Comparison of ENCODE assay signal across 1 cellular context in genomic region chr15:63350178-63350621, GRCh38.
A peak's percentile ranks its signal among the peaks of the same experiment; 100 is the strongest.
TF ChIP-seq lines count a peak whose summit lies in the region.

No MANE protein-coding gene starts in this region.

TF ChIP-seq in K562, 482 proteins besides CTCF, POLR2A, EP300 and RAD21 (continued from another document and continues in another):
- no peak for TF ChIP-seq ARID4B (CRISPR knock-in tag; IDR thresholded peaks at IDR 0.05)
- TF ChIP-seq GTF3C2 (IDR thresholded peaks at IDR 0.05; ENCODE audit: borderline replicate concordance, extremely low read depth, insufficient read length) = no peak
- TF ChIP-seq NCOA4 (IDR thresholded peaks at IDR 0.05; ENCODE audit: partially characterized antibody) = no peak
- TF ChIP-seq FOXK1 (CRISPR knock-in tag; IDR thresholded peaks at IDR 0.05; ENCODE audit: borderline replicate concordance) = no peak
- no peak for TF ChIP-seq BACH1 (tag; IDR thresholded peaks at IDR 0.05)
- no peak for TF ChIP-seq PHB (CRISPR knock-in tag; IDR thresholded peaks at IDR 0.05)
- TF ChIP-seq DEAF1 (CRISPR knock-in tag; IDR thresholded peaks at IDR 0.05) = no peak
- no peak for TF ChIP-seq CUX1 (CRISPR knock-in tag; IDR thresholded peaks at IDR 0.05)
- TF ChIP-seq CREB3 (tag; conservative IDR thresholded peaks at IDR 0.05; ENCODE audit: low read depth) = 0 out of 2 replicates have a peak, but pooled peaks have one; percentile 57
- TF ChIP-seq CHAMP1 (IDR thresholded peaks at IDR 0.05) = no peak
- no peak for TF ChIP-seq SIN3B (IDR thresholded peaks at IDR 0.05; ENCODE audit: low read depth)
- no peak for TF ChIP-seq ADNP (tag; IDR thresholded peaks at IDR 0.05)
- TF ChIP-seq NR0B1 (IDR thresholded peaks at IDR 0.05; ENCODE audit: partially characterized antibody) = no peak
- TF ChIP-seq CC2D1A (IDR thresholded peaks at IDR 0.05) = no peak
- 0 out of 2 replicates have a peak, but pooled peaks have one; percentile 37 for TF ChIP-seq ZNF41 (CRISPR knock-in tag; conservative IDR thresholded peaks at IDR 0.05)
- TF ChIP-seq ZFP36 (IDR thresholded peaks at IDR 0.05; ENCODE audit: low read depth, low read length, partially characterized antibody) = no peak
- TF ChIP-seq ATF2 (CRISPR knock-in tag; IDR thresholded peaks at IDR 0.05) = no peak
- no peak for TF ChIP-seq E2F5 (CRISPR knock-in tag; IDR thresholded peaks at IDR 0.05)
- TF ChIP-seq ETV5 (CRISPR knock-in tag; IDR thresholded peaks at IDR 0.05; ENCODE audit: low read depth) = no peak
- no peak for TF ChIP-seq DDX20 (tag; IDR thresholded peaks at IDR 0.05; ENCODE audit: low read depth)
- no peak for TF ChIP-seq TBP (optimal IDR thresholded peaks at IDR 0.05; ENCODE audit: low read depth, low read length)
- TF ChIP-seq TFE3 (CRISPR knock-in tag; IDR thresholded peaks at IDR 0.05) = peak; percentile 79
- TF ChIP-seq MYBL2 (IDR thresholded peaks at IDR 0.05; ENCODE audit: low read depth) = no peak
- TF ChIP-seq MYBL2 (CRISPR knock-in tag; IDR thresholded peaks at IDR 0.05; ENCODE audit: borderline replicate concordance) = no peak
- TF ChIP-seq BCOR (IDR thresholded peaks at IDR 0.05) = no peak
- no peak for TF ChIP-seq NCOR1 (IDR thresholded peaks at IDR 0.05)
- no peak for TF ChIP-seq PURB (CRISPR knock-in tag; IDR thresholded peaks at IDR 0.05; ENCODE audit: low read depth)
- TF ChIP-seq GABPB1 (CRISPR knock-in tag; IDR thresholded peaks at IDR 0.05) = no peak
- 0 out of 2 replicates have a peak, but pooled peaks have one; percentile 21 for TF ChIP-seq ZBTB17 (CRISPR knock-in tag; IDR thresholded peaks at IDR 0.05)
- TF ChIP-seq RBM17 (IDR thresholded peaks at IDR 0.05; ENCODE audit: borderline replicate concordance, low read depth, low read length) = no peak
- TF ChIP-seq TEAD2 (tag; IDR thresholded peaks at IDR 0.05) = no peak
- TF ChIP-seq SAP30 (IDR thresholded peaks at IDR 0.05; ENCODE audit: borderline replicate concordance, insufficient read depth, low read depth, low read length, poor library complexity, severe bottlenecking) = no peak
